ENCODE assay signal across 20 cellular contexts in genomic region chr22:50076646-50077624, GRCh38. TPM values are rescaled to one million over a fixed set of nuclear protein-coding genes. Genes with fewer than 3 reads are reported as not detected.
A peak's percentile ranks its signal among the peaks of the same experiment; 100 is the strongest.
DNase-seq lines count a peak whose midpoint lies in the region; ATAC-seq, FAIRE-seq and TF ChIP-seq lines count a peak whose summit lies in the region.
"Had no signal": no experiment of that assay in that cellular context is flagged by ENCODE, and none has a peak within 500 bp of the region (broad histone marks: within the 10 kb centered on the region; RNA-seq: fewer than 3 reads in every experiment).

No MANE protein-coding gene starts in this region.

- H3K4me1 ChIP-seq in right atrium auricular region (no peaks in the 10 kb centered on the region), kidney (ENCODE audit: control insufficient read depth in 1 of 2, insufficient read depth in 1 of 2, low read depth in 1 of 2, low read length in 2 of 2) (no peaks in the 10 kb centered on the region), upper lobe of right lung (no peaks in the 10 kb centered on the region)

- ATAC-seq in Right ventricle myocardium inferior, result peak; percentile 26
- ATAC-seq in upper lobe of right lung, result no peak

- H3K9me3 ChIP-seq in right atrium auricular region (no peaks in the 10 kb centered on the region), kidney (ENCODE audit: control insufficient read depth in 1 of 2, low read length in 2 of 2) (no peaks in the 10 kb centered on the region), upper lobe of right lung (no peaks in the 10 kb centered on the region), MG63 (no peaks in the 10 kb centered on the region)

- TF ChIP-seq RAD21 in Ishikawa (IDR thresholded peaks at IDR 0.05; ENCODE audit: low read depth), result no peak

- TF ChIP-seq CTCF in right atrium auricular region (IDR thresholded peaks at IDR 0.05) (no peak), kidney (IDR thresholded peaks at IDR 0.05; ENCODE audit: borderline replicate concordance, extremely low read depth, insufficient read depth) (no peak), upper lobe of right lung (IDR thresholded peaks at IDR 0.05) (no peak)

- intact Hi-C loops in Right ventricle myocardium inferior (cut with DNase I) (no loop called here), kidney (cut with DNase I) (no loop called here), upper lobe of right lung (cut with DNase I) (no loop called here)

- H3K27ac ChIP-seq in right atrium auricular region (no peak overlapping the region), kidney (ENCODE audit: low read depth in 2 of 2, low read length in 2 of 2) (no peak overlapping the region), upper lobe of right lung (no peak overlapping the region)
- H3K27ac ChIP-seq: PC-9 had no signal

- H3K27me3 ChIP-seq in right atrium auricular region, result no peaks in the 10 kb centered on the region
- no peaks in the 10 kb centered on the region for H3K27me3 ChIP-seq in upper lobe of right lung
- H3K27me3 ChIP-seq in MG63, result no peaks in the 10 kb centered on the region

- no peak for TF ChIP-seq EP300 in Ishikawa (IDR thresholded peaks at IDR 0.05; ENCODE audit: borderline replicate concordance)

- no peak for DNase-seq in Right ventricle myocardium inferior (ENCODE audit: missing footprints)
- no peak for DNase-seq in right atrium auricular region (ENCODE audit: low spot score)
- DNase-seq in kidney, result peak; percentile 58
- DNase-seq in upper lobe of right lung, result peak; percentile 58
- no peak for DNase-seq in T1000 (lab: John Stamatoyannopoulos, UW)
- no peak for DNase-seq in MG63
- DNase-seq in OCI-M2 (lab: John Stamatoyannopoulos, UW; ENCODE audit: unreplicated experiment), result no peak
- DNase-seq: COR-L47, NCI-H1417, NCI-H1930, NCI-H2171, NCI-H446, NCI-H69, PC-9 had no signal

- FAIRE-seq in kidney (lab: Jason Lieb, UNC), result no peak
- FAIRE-seq: A204.1, GM12892, H54 had no signal

- H3K9ac ChIP-seq in kidney (ENCODE audit: low read length in 2 of 2), result no peak overlapping the region

- no peak overlapping the region for H3K4me3 ChIP-seq in right atrium auricular region
- H3K4me3 ChIP-seq in kidney (ENCODE audit: low read length in 2 of 2), result no peak overlapping the region
- H3K4me3 ChIP-seq in upper lobe of right lung, result no peak overlapping the region
- no peak overlapping the region for H3K4me3 ChIP-seq in MG63
- H3K4me3 ChIP-seq: PC-9 had no signal

- H3K36me3 ChIP-seq in right atrium auricular region (no peaks in the 10 kb centered on the region), kidney (ENCODE audit: control insufficient read depth in 1 of 2, insufficient read depth in 2 of 2, low read length in 2 of 2) (no peaks in the 10 kb centered on the region), upper lobe of right lung (no peaks in the 10 kb centered on the region), MG63 (no peaks in the 10 kb centered on the region)

TF ChIP-seq in Ishikawa, 13 proteins besides CTCF, POLR2A, EP300 and RAD21:
- TF ChIP-seq TEAD4 (IDR thresholded peaks at IDR 0.05), result no peak
- no peak for TF ChIP-seq TAF1 (IDR thresholded peaks at IDR 0.05; ENCODE audit: low read depth)
- no peak for TF ChIP-seq FOXM1 (IDR thresholded peaks at IDR 0.05; ENCODE audit: borderline replicate concordance, low read depth)
- TF ChIP-seq MAX (IDR thresholded peaks at IDR 0.05), result no peak
- no peak for TF ChIP-seq EGR1 (IDR thresholded peaks at IDR 0.05)
- TF ChIP-seq REST (IDR thresholded peaks at IDR 0.05; ENCODE audit: low read depth), result peak; percentile 19; the same call in 1 of the 2 replicates
- TF ChIP-seq TCF12 (IDR thresholded peaks at IDR 0.05; ENCODE audit: low read depth), result no peak
TF ChIP-seq in Ishikawa: peak in this region for 1.

RNA-seq across cellular contexts. Expression of gene MLC1, which starts 8.3 kb away (rescaled TPM):
- 0.05 TPM for total RNA-seq in Right ventricle myocardium inferior
- under 1 TPM in 1 of 2 donors, not detected in 1; 0.71 TPM for total RNA-seq in right atrium auricular region
- 0.28 TPM for total RNA-seq in kidney
- not detected for polyA plus RNA-seq in kidney (ENCODE audit: insufficient read depth, low read depth, low replicate concordance)
- total RNA-seq in upper lobe of right lung, result 2.3 TPM
- not detected in 2 replicates for total RNA-seq in MG63 (2014; rRNA removed; shearing (Covaris generic); ENCODE audit: low replicate concordance)
- total RNA-seq: LHCN-M2, PC-9, SK-MEL-5 had no signal

RNA-seq across cellular contexts. Expression of gene MOV10L1, which starts 12.9 kb away (rescaled TPM):
- total RNA-seq in Right ventricle myocardium inferior (not detected), right atrium auricular region (1 to 10 TPM in 1 of 2 donors, under 1 TPM in 1; 0.43 to 1.1 TPM), kidney (0.38 TPM), upper lobe of right lung (1.2 TPM)
- 0.62 TPM for polyA plus RNA-seq in kidney (ENCODE audit: insufficient read depth, low read depth, low replicate concordance)
- not detected in 2 replicates for total RNA-seq in MG63 (2014; rRNA removed; shearing (Covaris generic); ENCODE audit: low replicate concordance)
- total RNA-seq: PC-9 had no signal

RNA-seq across cellular contexts. Expression of gene TTLL8, which starts 18.8 kb away (rescaled TPM):
- total RNA-seq in Right ventricle myocardium inferior (not detected), right atrium auricular region (not detected), kidney (not detected), upper lobe of right lung (not detected)
- not detected for polyA plus RNA-seq in kidney (ENCODE audit: insufficient read depth, low read depth, low replicate concordance)
- total RNA-seq in MG63 (2014; rRNA removed; shearing (Covaris generic); ENCODE audit: low replicate concordance), result not detected in 2 replicates
- total RNA-seq: LHCN-M2, PC-9, SK-MEL-5 had no signal

Comparison
In these comparisons a context has a peak if more than half of its experiments do, and no peak if none do; other contexts are left out.
1. DNase-seq: peak in kidney (single experiment) and upper lobe of right lung (single experiment); none in Right ventricle myocardium inferior (single experiment), right atrium auricular region (single experiment), T1000 (single experiment), MG63 (single experiment) and OCI-M2 (single experiment).